In the genomic region with DNA sequence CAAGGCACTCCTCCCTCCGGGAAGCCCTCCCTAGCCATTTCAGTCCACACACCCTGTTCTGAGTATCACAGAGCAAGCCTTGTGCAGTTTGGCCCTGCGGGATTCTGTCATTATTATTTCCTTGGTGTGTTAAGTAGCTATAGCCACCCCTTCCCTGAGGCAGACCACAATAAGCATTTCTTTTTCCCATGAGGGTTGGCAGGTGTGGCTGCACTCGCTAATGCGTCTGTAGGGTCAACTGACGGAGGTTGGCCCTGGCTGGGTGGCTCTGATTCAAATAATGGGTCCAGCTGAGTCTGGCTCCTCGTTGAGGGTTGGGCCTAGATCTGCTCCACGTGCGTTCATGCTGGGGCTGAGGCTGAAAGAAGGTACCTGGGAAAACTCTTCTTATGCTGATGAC, we compare ENCODE assay signal across 2 cellular contexts.
TF ChIP-seq lines count a peak whose summit lies in the region.

No MANE protein-coding gene starts in this region.

TF ChIP-seq in GM23338, 12 proteins besides CTCF, POLR2A, EP300 and RAD21:
- TF ChIP-seq POLR2AphosphoS5 (IDR thresholded peaks at IDR 0.05; ENCODE audit: low read depth): no peak
- no peak for TF ChIP-seq ZNF331 (CRISPR knock-in tag; IDR thresholded peaks at IDR 0.05; ENCODE audit: low read depth)
- TF ChIP-seq, protein P1, sequence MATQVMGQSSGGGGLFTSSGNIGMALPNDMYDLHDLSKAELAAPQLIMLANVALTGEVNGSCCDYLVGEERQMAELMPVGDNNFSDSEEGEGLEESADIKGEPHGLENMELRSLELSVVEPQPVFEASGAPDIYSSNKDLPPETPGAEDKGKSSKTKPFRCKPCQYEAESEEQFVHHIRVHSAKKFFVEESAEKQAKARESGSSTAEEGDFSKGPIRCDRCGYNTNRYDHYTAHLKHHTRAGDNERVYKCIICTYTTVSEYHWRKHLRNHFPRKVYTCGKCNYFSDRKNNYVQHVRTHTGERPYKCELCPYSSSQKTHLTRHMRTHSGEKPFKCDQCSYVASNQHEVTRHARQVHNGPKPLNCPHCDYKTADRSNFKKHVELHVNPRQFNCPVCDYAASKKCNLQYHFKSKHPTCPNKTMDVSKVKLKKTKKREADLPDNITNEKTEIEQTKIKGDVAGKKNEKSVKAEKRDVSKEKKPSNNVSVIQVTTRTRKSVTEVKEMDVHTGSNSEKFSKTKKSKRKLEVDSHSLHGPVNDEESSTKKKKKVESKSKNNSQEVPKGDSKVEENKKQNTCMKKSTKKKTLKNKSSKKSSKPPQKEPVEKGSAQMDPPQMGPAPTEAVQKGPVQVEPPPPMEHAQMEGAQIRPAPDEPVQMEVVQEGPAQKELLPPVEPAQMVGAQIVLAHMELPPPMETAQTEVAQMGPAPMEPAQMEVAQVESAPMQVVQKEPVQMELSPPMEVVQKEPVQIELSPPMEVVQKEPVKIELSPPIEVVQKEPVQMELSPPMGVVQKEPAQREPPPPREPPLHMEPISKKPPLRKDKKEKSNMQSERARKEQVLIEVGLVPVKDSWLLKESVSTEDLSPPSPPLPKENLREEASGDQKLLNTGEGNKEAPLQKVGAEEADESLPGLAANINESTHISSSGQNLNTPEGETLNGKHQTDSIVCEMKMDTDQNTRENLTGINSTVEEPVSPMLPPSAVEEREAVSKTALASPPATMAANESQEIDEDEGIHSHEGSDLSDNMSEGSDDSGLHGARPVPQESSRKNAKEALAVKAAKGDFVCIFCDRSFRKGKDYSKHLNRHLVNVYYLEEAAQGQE (IDR thresholded peaks at IDR 0.05; ENCODE audit: unreplicated experiment): no peak
- TF ChIP-seq STAT1 (IDR thresholded peaks at IDR 0.05; ENCODE audit: unreplicated experiment): no peak
- TF ChIP-seq ZNF114 (CRISPR knock-in tag; IDR thresholded peaks at IDR 0.05): no peak
- TF ChIP-seq NANOG (IDR thresholded peaks at IDR 0.05; ENCODE audit: borderline replicate concordance): no peak

TF ChIP-seq in GM12878, 131 proteins besides CTCF, POLR2A, EP300 and RAD21:
- TF ChIP-seq IRF5 (IDR thresholded peaks at IDR 0.05; ENCODE audit: borderline replicate concordance) (no peak), TCF12 (IDR thresholded peaks at IDR 0.05; ENCODE audit: low read depth, low read length) (no peak), MYC (IDR thresholded peaks at IDR 0.05; ENCODE audit: insufficient read depth, insufficient read length, insufficient replicate concordance, low read length, severe bottlenecking) (no peak), TCF3 (IDR thresholded peaks at IDR 0.05; ENCODE audit: borderline replicate concordance, insufficient read depth, low read depth, low read length) (no peak), RB1 (IDR thresholded peaks at IDR 0.05; ENCODE audit: borderline replicate concordance) (no peak), SRF (IDR thresholded peaks at IDR 0.05; ENCODE audit: low read depth in 2 of 2, low read length in 2 of 2) (no peak), NR2F1 (conservative IDR thresholded peaks at IDR 0.05) (no peak), RFX5 (IDR thresholded peaks at IDR 0.05; ENCODE audit: low read depth, low read length) (no peak), CBFB (IDR thresholded peaks at IDR 0.05; ENCODE audit: low read depth) (no peak), TAF1 (IDR thresholded peaks at IDR 0.05; ENCODE audit: borderline replicate concordance, low read depth, low read length) (no peak), SUPT20H (IDR thresholded peaks at IDR 0.05; ENCODE audit: borderline replicate concordance, control insufficient read depth, low read depth, low read length) (no peak), EED (IDR thresholded peaks at IDR 0.05; ENCODE audit: low read depth) (no peak), HCFC1 (IDR thresholded peaks at IDR 0.05; ENCODE audit: low read length) (no peak), CBX3 (IDR thresholded peaks at IDR 0.05; ENCODE audit: borderline replicate concordance, low read depth) (no peak), KDM1A (IDR thresholded peaks at IDR 0.05; ENCODE audit: borderline replicate concordance) (no peak)
- TF ChIP-seq, protein P2, sequence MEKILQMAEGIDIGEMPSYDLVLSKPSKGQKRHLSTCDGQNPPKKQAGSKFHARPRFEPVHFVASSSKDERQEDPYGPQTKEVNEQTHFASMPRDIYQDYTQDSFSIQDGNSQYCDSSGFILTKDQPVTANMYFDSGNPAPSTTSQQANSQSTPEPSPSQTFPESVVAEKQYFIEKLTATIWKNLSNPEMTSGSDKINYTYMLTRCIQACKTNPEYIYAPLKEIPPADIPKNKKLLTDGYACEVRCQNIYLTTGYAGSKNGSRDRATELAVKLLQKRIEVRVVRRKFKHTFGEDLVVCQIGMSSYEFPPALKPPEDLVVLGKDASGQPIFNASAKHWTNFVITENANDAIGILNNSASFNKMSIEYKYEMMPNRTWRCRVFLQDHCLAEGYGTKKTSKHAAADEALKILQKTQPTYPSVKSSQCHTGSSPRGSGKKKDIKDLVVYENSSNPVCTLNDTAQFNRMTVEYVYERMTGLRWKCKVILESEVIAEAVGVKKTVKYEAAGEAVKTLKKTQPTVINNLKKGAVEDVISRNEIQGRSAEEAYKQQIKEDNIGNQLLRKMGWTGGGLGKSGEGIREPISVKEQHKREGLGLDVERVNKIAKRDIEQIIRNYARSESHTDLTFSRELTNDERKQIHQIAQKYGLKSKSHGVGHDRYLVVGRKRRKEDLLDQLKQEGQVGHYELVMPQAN (conservative IDR thresholded peaks at IDR 0.05): no peak
- TF ChIP-seq, protein P3, sequence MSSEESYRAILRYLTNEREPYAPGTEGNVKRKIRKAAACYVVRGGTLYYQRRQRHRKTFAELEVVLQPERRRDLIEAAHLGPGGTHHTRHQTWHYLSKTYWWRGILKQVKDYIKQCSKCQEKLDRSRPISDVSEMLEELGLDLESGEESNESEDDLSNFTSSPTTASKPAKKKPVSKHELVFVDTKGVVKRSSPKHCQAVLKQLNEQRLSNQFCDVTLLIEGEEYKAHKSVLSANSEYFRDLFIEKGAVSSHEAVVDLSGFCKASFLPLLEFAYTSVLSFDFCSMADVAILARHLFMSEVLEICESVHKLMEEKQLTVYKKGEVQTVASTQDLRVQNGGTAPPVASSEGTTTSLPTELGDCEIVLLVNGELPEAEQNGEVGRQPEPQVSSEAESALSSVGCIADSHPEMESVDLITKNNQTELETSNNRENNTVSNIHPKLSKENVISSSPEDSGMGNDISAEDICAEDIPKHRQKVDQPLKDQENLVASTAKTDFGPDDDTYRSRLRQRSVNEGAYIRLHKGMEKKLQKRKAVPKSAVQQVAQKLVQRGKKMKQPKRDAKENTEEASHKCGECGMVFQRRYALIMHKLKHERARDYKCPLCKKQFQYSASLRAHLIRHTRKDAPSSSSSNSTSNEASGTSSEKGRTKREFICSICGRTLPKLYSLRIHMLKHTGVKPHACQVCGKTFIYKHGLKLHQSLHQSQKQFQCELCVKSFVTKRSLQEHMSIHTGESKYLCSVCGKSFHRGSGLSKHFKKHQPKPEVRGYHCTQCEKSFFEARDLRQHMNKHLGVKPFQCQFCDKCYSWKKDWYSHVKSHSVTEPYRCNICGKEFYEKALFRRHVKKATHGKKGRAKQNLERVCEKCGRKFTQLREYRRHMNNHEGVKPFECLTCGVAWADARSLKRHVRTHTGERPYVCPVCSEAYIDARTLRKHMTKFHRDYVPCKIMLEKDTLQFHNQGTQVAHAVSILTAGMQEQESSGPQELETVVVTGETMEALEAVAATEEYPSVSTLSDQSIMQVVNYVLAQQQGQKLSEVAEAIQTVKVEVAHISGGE (CRISPR knock-in tag; IDR thresholded peaks at IDR 0.05): no peak
- TF ChIP-seq, protein P4, sequence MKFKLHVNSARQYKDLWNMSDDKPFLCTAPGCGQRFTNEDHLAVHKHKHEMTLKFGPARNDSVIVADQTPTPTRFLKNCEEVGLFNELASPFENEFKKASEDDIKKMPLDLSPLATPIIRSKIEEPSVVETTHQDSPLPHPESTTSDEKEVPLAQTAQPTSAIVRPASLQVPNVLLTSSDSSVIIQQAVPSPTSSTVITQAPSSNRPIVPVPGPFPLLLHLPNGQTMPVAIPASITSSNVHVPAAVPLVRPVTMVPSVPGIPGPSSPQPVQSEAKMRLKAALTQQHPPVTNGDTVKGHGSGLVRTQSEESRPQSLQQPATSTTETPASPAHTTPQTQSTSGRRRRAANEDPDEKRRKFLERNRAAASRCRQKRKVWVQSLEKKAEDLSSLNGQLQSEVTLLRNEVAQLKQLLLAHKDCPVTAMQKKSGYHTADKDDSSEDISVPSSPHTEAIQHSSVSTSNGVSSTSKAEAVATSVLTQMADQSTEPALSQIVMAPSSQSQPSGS (IDR thresholded peaks at IDR 0.05; ENCODE audit: low read length): no peak
